Comparison of ENCODE assay signal across 1 cellular context in genomic region chr10:6536102-6536501, GRCh38.
TF ChIP-seq lines count a peak whose summit lies in the region.

No MANE protein-coding gene starts in this region.

TF ChIP-seq in K562, 482 proteins besides CTCF, POLR2A, EP300 and RAD21:
- TF ChIP-seq, protein P1, sequence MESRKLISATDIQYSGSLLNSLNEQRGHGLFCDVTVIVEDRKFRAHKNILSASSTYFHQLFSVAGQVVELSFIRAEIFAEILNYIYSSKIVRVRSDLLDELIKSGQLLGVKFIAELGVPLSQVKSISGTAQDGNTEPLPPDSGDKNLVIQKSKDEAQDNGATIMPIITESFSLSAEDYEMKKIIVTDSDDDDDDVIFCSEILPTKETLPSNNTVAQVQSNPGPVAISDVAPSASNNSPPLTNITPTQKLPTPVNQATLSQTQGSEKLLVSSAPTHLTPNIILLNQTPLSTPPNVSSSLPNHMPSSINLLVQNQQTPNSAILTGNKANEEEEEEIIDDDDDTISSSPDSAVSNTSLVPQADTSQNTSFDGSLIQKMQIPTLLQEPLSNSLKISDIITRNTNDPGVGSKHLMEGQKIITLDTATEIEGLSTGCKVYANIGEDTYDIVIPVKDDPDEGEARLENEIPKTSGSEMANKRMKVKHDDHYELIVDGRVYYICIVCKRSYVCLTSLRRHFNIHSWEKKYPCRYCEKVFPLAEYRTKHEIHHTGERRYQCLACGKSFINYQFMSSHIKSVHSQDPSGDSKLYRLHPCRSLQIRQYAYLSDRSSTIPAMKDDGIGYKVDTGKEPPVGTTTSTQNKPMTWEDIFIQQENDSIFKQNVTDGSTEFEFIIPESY (CRISPR knock-in tag; IDR thresholded peaks at IDR 0.05), result no peak
- TF ChIP-seq ZNF764 (CRISPR knock-in tag; IDR thresholded peaks at IDR 0.05; ENCODE audit: low read depth) (no peak), PURB (CRISPR knock-in tag; IDR thresholded peaks at IDR 0.05; ENCODE audit: low read depth) (no peak), MAFK (IDR thresholded peaks at IDR 0.05; ENCODE audit: low read length) (no peak), ADNP (tag; IDR thresholded peaks at IDR 0.05) (no peak), ZBTB26 (CRISPR knock-in tag; IDR thresholded peaks at IDR 0.05) (no peak), ZNF318 (IDR thresholded peaks at IDR 0.05; ENCODE audit: borderline replicate concordance in 1 of 2, low read depth in 1 of 2) (no peak), ESRRA (IDR thresholded peaks at IDR 0.05; ENCODE audit: borderline replicate concordance, low read depth) (peak; percentile 78)
